ENCODE assay signal across 35 cellular contexts in the genomic region with DNA sequence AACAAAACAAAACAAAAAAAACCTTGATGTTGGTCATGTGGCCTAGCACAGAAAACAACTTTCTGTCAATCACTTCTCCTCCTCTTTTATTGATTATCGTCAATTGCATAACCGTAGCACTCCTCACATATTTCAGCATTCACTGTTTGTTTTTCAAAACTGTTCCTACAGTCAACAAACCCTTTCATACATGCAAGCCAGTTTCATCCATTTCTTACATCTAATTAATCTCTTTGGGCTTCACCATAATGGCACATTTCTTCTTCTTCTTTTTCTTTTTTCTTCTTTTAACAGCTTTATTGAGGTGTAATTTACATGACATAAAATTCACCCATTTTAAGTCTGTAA.
"Had no signal": no experiment of that assay in that cellular context is flagged by ENCODE, and none has a peak within 500 bp of the region (broad histone marks: within the 10 kb centered on the region; RNA-seq: fewer than 3 reads in every experiment).

No MANE protein-coding gene starts in this region.

- H3K36me3 Mint-ChIP-seq: activated naive CD4-positive, alpha-beta T cell treated with anti-CD3 and anti-CD28 coated beads, Interleukin-2, amount 50 U/mL, for 24 hours; activated naive CD8-positive, alpha-beta T cell; brain had no signal

- ATAC-seq: activated CD8-positive, alpha-beta T cell treated with anti-CD3 and anti-CD28 coated beads for 36 hours; activated naive CD8-positive, alpha-beta T cell treated with anti-CD3 and anti-CD28 coated beads, Interleukin-2, amount 50 U/mL, for 24 hours; activated T-cell treated with anti-CD3 and anti-CD28 coated beads, Interleukin-2, amount 50 U/mL, for 4 hours; activated T-cell treated with anti-CD3 and anti-CD28 coated beads, Interleukin-2, amount 50 U/mL, for 72 hours; activated T-helper 17 cell treated with anti-CD3 and anti-CD28 coated beads, Interleukin-2, amount 50 U/mL, for 72 hours had no signal

- H3K27ac Mint-ChIP-seq: activated B cell treated with CpG ODN at 0.5 μM for 24 hours; activated CD4-positive, alpha-beta memory T cell treated with anti-CD3 and anti-CD28 coated beads for 36 hours; activated CD4-positive, alpha-beta T cell treated with anti-CD3 and anti-CD28 coated beads, Interleukin-2, amount 10 ng/mL, durations not matched to agents 24 days and 14 days; activated CD8-positive, alpha-beta T cell treated with anti-CD3 and anti-CD28 coated beads for 36 hours; activated naive CD4-positive, alpha-beta T cell treated with anti-CD3 and anti-CD28 coated beads for 36 hours; activated naive CD4-positive, alpha-beta T cell treated with anti-CD3 and anti-CD28 coated beads, Interleukin-2, amount 50 U/mL, for 24 hours; activated naive CD8-positive, alpha-beta T cell; activated naive CD8-positive, alpha-beta T cell treated with anti-CD3 and anti-CD28 coated beads, Interleukin-2, amount 10 ng/mL, durations not matched to agents 7 days and 5 days; activated naive CD8-positive, alpha-beta T cell treated with anti-CD3 and anti-CD28 coated beads, Interleukin-2, amount 50 U/mL, for 24 hours; activated T-cell treated with anti-CD3 and anti-CD28 coated beads, Interleukin-2, amount 50 U/mL, for 72 hours; activated T-helper 1 cell treated with anti-CD3 and anti-CD28 coated beads, Interleukin-12 subunit alpha, Interleukin-12 subunit beta, Interleukin-2, Interleukin-4 antibody, amounts not matched to agents 30 ng/mL and 10 ng/mL and 1 ng/mL, durations not matched to agents 14 hours and 24 hours and 36 hours; activated T-helper 17 cell treated with anti-CD3 and anti-CD28 coated beads, Interleukin-2, amount 50 U/mL, for 72 hours; brain; T-helper 1 cell treated with Interleukin-12 subunit alpha and Interleukin-12 subunit beta and Interleukin-4 antibody, amounts not matched to agents 30 μg/mL and 1 μg/mL, for 36 hours; T-helper 2 cell treated with Interferon-gamma antibody and Interleukin-4, amounts not matched to agents 5 μg/mL and 100 μg/mL, for 36 hours had no signal

- H3K27ac ChIP-seq: ascending aorta, cardiac muscle cell had no signal

- H3K9me3 Mint-ChIP-seq: activated B cell treated with CpG ODN at 0.5 μM for 24 hours; activated CD4-positive, alpha-beta memory T cell treated with anti-CD3 and anti-CD28 coated beads for 36 hours; activated CD4-positive, alpha-beta T cell treated with anti-CD3 and anti-CD28 coated beads, Interleukin-2, amount 10 ng/mL, durations not matched to agents 24 days and 14 days; activated naive CD4-positive, alpha-beta T cell treated with anti-CD3 and anti-CD28 coated beads for 36 hours; activated naive CD4-positive, alpha-beta T cell treated with anti-CD3 and anti-CD28 coated beads, Interleukin-2, amount 50 U/mL, for 24 hours; activated T-cell treated with anti-CD3 and anti-CD28 coated beads, Interleukin-2, amount 50 U/mL, for 4 hours; activated T-helper 1 cell treated with anti-CD3 and anti-CD28 coated beads, Interleukin-12 subunit alpha, Interleukin-12 subunit beta, Interleukin-2, Interleukin-4 antibody, amounts not matched to agents 30 ng/mL and 10 ng/mL and 1 ng/mL, durations not matched to agents 14 hours and 24 hours and 36 hours; central memory CD8-positive, alpha-beta T cell; T-helper 1 cell treated with Interleukin-12 subunit alpha and Interleukin-12 subunit beta and Interleukin-4 antibody, amounts not matched to agents 30 μg/mL and 1 μg/mL, for 36 hours; T-helper 2 cell treated with Interferon-gamma antibody and Interleukin-4, amounts not matched to agents 5 μg/mL and 100 μg/mL, for 36 hours had no signal

- H3K4me1 Mint-ChIP-seq: activated B cell treated with CpG ODN at 0.5 μM for 24 hours; activated CD4-positive, alpha-beta T cell treated with anti-CD3 and anti-CD28 coated beads, Interleukin-2, amount 10 ng/mL, durations not matched to agents 24 days and 14 days; activated naive CD8-positive, alpha-beta T cell treated with anti-CD3 and anti-CD28 coated beads, Interleukin-2, amount 50 U/mL, for 24 hours; activated T-helper 17 cell treated with anti-CD3 and anti-CD28 coated beads, Interleukin-2, amount 50 U/mL, for 72 hours; central memory CD8-positive, alpha-beta T cell had no signal

- DNase-seq: activated B cell treated with CpG ODN at 0.5 μM for 24 hours; activated CD4-positive, alpha-beta memory T cell treated with anti-CD3 and anti-CD28 coated beads for 36 hours; activated CD4-positive, alpha-beta T cell treated with anti-CD3 and anti-CD28 coated beads for 4 hours; activated CD4-positive, alpha-beta T cell treated with anti-CD3 and anti-CD28 coated beads, Interleukin-2, amount 10 ng/mL, durations not matched to agents 24 days and 14 days; activated CD4-positive, alpha-beta T cell treated with anti-CD3 and anti-CD28 coated beads, Interleukin-2, amount 50 U/mL, for 1 hour; activated CD4-positive, alpha-beta T cell treated with anti-CD3 and anti-CD28 coated beads, Interleukin-2, amount 50 U/mL, for 4 hours; activated CD4-positive, CD25-positive, alpha-beta regulatory T cell treated with anti-CD3 and anti-CD28 coated beads, Interleukin-2, amount 50 U/mL, for 72 hours; activated CD8-positive, alpha-beta memory T cell treated with anti-CD3 and anti-CD28 coated beads, Interleukin-2, amount 50 U/mL, for 4 hours; activated CD8-positive, alpha-beta T cell treated with anti-CD3 and anti-CD28 coated beads for 36 hours; activated effector memory CD4-positive, alpha-beta T cell treated with anti-CD3 and anti-CD28 coated beads, Interleukin-2, amount 50 U/mL, for 16 hours; activated gamma-delta T cell treated with Interleukin-2 at 50 U/mL for 16 hours; activated naive CD4-positive, alpha-beta T cell; activated naive CD4-positive, alpha-beta T cell treated with anti-CD3 and anti-CD28 coated beads for 36 hours; activated naive CD8-positive, alpha-beta T cell treated with anti-CD3 and anti-CD28 coated beads, Interleukin-2, amount 10 ng/mL, durations not matched to agents 7 days and 5 days; activated naive CD8-positive, alpha-beta T cell treated with anti-CD3 and anti-CD28 coated beads, Interleukin-2, amount 50 U/mL, for 24 hours; activated T-cell treated with anti-CD3 and anti-CD28 coated beads for 4 hours; activated T-cell treated with anti-CD3 and anti-CD28 coated beads, Interleukin-2, amount 50 U/mL, for 1 hour; activated T-cell treated with anti-CD3 and anti-CD28 coated beads, Interleukin-2, amount 50 U/mL, for 4 hours; activated T-cell treated with anti-CD3 and anti-CD28 coated beads, Interleukin-2, amount 50 U/mL, for 72 hours; amygdala; anterior cingulate cortex; caudate nucleus; cerebellar nuclear complex; T-helper 2 cell; T-helper 9 cell had no signal

- H3K4me3 Mint-ChIP-seq: activated B cell treated with CpG ODN at 0.5 μM for 24 hours; activated CD4-positive, alpha-beta memory T cell treated with anti-CD3 and anti-CD28 coated beads for 36 hours; activated CD4-positive, alpha-beta T cell treated with anti-CD3 and anti-CD28 coated beads, Interleukin-2, amount 10 ng/mL, durations not matched to agents 24 days and 14 days; activated CD8-positive, alpha-beta T cell treated with anti-CD3 and anti-CD28 coated beads for 36 hours; activated naive CD4-positive, alpha-beta T cell treated with anti-CD3 and anti-CD28 coated beads for 36 hours; activated naive CD4-positive, alpha-beta T cell treated with anti-CD3 and anti-CD28 coated beads, Interleukin-2, amount 50 U/mL, for 24 hours; activated naive CD8-positive, alpha-beta T cell; activated naive CD8-positive, alpha-beta T cell treated with anti-CD3 and anti-CD28 coated beads, Interleukin-2, amount 10 ng/mL, durations not matched to agents 7 days and 5 days; activated naive CD8-positive, alpha-beta T cell treated with anti-CD3 and anti-CD28 coated beads, Interleukin-2, amount 50 U/mL, for 24 hours; activated T-cell treated with anti-CD3 and anti-CD28 coated beads, Interleukin-2, amount 50 U/mL, for 4 hours; activated T-cell treated with anti-CD3 and anti-CD28 coated beads, Interleukin-2, amount 50 U/mL, for 72 hours; activated T-helper 1 cell treated with anti-CD3 and anti-CD28 coated beads, Interleukin-12 subunit alpha, Interleukin-12 subunit beta, Interleukin-2, Interleukin-4 antibody, amounts not matched to agents 30 ng/mL and 10 ng/mL and 1 ng/mL, durations not matched to agents 14 hours and 24 hours and 36 hours; activated T-helper 17 cell treated with anti-CD3 and anti-CD28 coated beads, Interleukin-2, amount 50 U/mL, for 72 hours; brain; central memory CD8-positive, alpha-beta T cell; T-helper 1 cell treated with Interleukin-12 subunit alpha and Interleukin-12 subunit beta and Interleukin-4 antibody, amounts not matched to agents 30 μg/mL and 1 μg/mL, for 36 hours; T-helper 2 cell treated with Interferon-gamma antibody and Interleukin-4, amounts not matched to agents 5 μg/mL and 100 μg/mL, for 36 hours had no signal

- H3K36me3 ChIP-seq: ascending aorta, cardiac muscle cell had no signal

- H3K9me3 ChIP-seq: ascending aorta had no signal

- H3K4me3 ChIP-seq: ascending aorta, cardiac muscle cell had no signal

- H3K27me3 Mint-ChIP-seq: activated CD4-positive, alpha-beta memory T cell treated with anti-CD3 and anti-CD28 coated beads for 36 hours; activated CD8-positive, alpha-beta T cell treated with anti-CD3 and anti-CD28 coated beads for 36 hours; activated naive CD4-positive, alpha-beta T cell treated with anti-CD3 and anti-CD28 coated beads, Interleukin-2, amount 50 U/mL, for 24 hours; activated naive CD8-positive, alpha-beta T cell; activated naive CD8-positive, alpha-beta T cell treated with anti-CD3 and anti-CD28 coated beads, Interleukin-2, amount 50 U/mL, for 24 hours; activated T-helper 17 cell treated with anti-CD3 and anti-CD28 coated beads, Interleukin-2, amount 50 U/mL, for 72 hours; central memory CD8-positive, alpha-beta T cell had no signal

- H3K27me3 ChIP-seq: ascending aorta, cardiac muscle cell had no signal
